In the genomic region with DNA sequence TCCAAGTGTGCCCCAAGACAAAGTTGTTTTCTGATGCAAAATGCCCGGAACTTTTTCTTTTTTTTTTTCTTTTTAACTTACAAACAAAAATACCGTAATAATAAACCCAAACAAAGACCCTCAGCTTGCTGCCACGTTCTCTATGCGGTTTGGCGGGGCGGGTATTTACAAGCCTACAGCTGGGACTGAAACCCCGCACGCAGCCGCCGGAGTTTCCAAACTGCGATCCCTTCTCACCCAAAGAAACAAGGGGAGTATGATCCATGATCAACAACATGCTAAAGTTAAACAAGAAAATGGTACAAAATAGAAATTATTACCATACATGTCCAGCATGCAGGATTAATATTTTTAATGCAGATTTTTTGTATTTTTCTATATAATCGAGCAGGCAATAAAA, we compare ENCODE assay signal across 2 cellular contexts.
TF ChIP-seq lines count a peak whose summit lies in the region.

No MANE protein-coding gene starts in this region.

TF ChIP-seq in IMR-90, 13 proteins besides CTCF, POLR2A, EP300 and RAD21:
- TF ChIP-seq MAFK (IDR thresholded peaks at IDR 0.05; ENCODE audit: low read depth, low read length): no peak
- no peak for TF ChIP-seq RFX5 (IDR thresholded peaks at IDR 0.05; ENCODE audit: low read depth, low read length)
- TF ChIP-seq FOS (IDR thresholded peaks at IDR 0.05; ENCODE audit: low read depth, low read length): no peak

TF ChIP-seq in H1, 55 proteins besides CTCF, POLR2A, EP300 and RAD21:
- TF ChIP-seq CEBPB (IDR thresholded peaks at IDR 0.05; ENCODE audit: low read depth, low read length) (no peak), CBX8 (IDR thresholded peaks at IDR 0.05; ENCODE audit: borderline replicate concordance, low read depth, low read length) (0 out of 2 replicates have a peak, but pooled peaks have one; percentile 53), POU5F1 (IDR thresholded peaks at IDR 0.05; ENCODE audit: low read depth, low read length) (no peak), SUZ12 (IDR thresholded peaks at IDR 0.05; ENCODE audit: low read length) (0 out of 2 replicates have a peak, but pooled peaks have one; percentile 5), RNF2 (IDR thresholded peaks at IDR 0.05; ENCODE audit: borderline replicate concordance, low read depth, low read length, missing control alignments, poor library complexity, severe bottlenecking) (peak; percentile 48), TAF7 (optimal IDR thresholded peaks at IDR 0.05; ENCODE audit: borderline replicate concordance, low read depth, low read length) (no peak)
- TF ChIP-seq, protein P1, sequence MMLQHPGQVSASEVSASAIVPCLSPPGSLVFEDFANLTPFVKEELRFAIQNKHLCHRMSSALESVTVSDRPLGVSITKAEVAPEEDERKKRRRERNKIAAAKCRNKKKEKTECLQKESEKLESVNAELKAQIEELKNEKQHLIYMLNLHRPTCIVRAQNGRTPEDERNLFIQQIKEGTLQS (IDR thresholded peaks at IDR 0.05; ENCODE audit: insufficient read depth, low read depth, low read length): no peak
